In the genomic region with DNA sequence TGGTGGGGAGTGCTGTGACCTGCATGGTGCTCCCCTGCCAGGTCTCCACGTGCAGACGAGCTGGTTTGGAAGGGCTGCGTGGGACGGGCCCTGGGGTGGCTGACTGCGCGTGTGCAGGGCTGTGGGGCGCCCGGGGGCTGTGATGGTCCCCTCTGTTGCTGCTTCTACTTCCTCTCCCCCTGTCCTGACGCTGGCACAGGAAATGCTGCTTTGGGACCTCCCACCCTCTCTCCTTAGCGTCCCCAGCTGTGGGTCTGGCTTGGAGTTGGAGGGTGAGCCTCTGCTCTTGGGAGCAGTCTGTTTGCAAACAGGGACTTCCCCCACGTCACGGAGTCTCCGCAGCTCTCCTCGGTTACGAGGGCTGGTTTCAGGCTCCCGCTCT, we compare ENCODE assay signal across 23 cellular contexts. TPM values are rescaled to one million over a fixed set of nuclear protein-coding genes. Genes with fewer than 3 reads are reported as not detected.
DNase-seq lines count a peak whose midpoint lies in the region; ATAC-seq and TF ChIP-seq lines count a peak whose summit lies in the region.
"Had no signal": no experiment of that assay in that cellular context is flagged by ENCODE, and none has a peak within 500 bp of the region (broad histone marks: within the 10 kb centered on the region; RNA-seq: fewer than 3 reads in every experiment).

No MANE protein-coding gene starts in this region.

- DNase-seq in Right ventricle myocardium inferior (ENCODE audit: missing footprints), result no peak
- no peak for DNase-seq in right atrium auricular region (ENCODE audit: low spot score)
- DNase-seq in WERI-Rb-1, result no peak
- DNase-seq in left ventricle myocardium superior, result no peak
- no peak for DNase-seq in GF-D8 (lab: John Stamatoyannopoulos, UW)
- DNase-seq in neural progenitor cell (ENCODE audit: low spot score), result no peak
- DNase-seq: activated CD4-positive, alpha-beta T cell treated with anti-CD3 and anti-CD28 coated beads, Interleukin-2, amount 10 ng/mL, durations not matched to agents 24 days and 14 days; activated CD8-positive, alpha-beta memory T cell treated with anti-CD3 and anti-CD28 coated beads, Interleukin-2, amount 50 U/mL, for 4 hours; Caco-2; midbrain; NCI-H2081 treated with DMSO at 0.1 percent for 48 hours; NCI-H446; spleen; stimulated activated CD4-positive, alpha-beta T cell treated with anti-CD3 and anti-CD28 coated beads, Interleukin-4, amount 100 ng/mL, for 24 hours; upper lobe of right lung had no signal

- TF ChIP-seq CTCF in right atrium auricular region (IDR thresholded peaks at IDR 0.05) (no peak), WERI-Rb-1 (IDR thresholded peaks at IDR 0.05; ENCODE audit: low read depth, low read length) (no peak), neural progenitor cell (IDR thresholded peaks at IDR 0.05) (no peak)

- H3K4me2 ChIP-seq in neural progenitor cell, result no peak overlapping the region

- no peaks in the 10 kb centered on the region for H3K9me3 Mint-ChIP-seq in neural progenitor cell
- H3K9me3 Mint-ChIP-seq: activated CD4-positive, alpha-beta T cell treated with anti-CD3 and anti-CD28 coated beads, Interleukin-2, amount 10 ng/mL, durations not matched to agents 24 days and 14 days; activated T-helper 2 cell treated with anti-CD3 and anti-CD28 coated beads, Interferon-gamma antibody, Interleukin-2, Interleukin-4, amounts not matched to agents 10 μg/mL and 5 μg/mL and 100 μg/mL, durations not matched to agents 14 hours and 24 hours and 36 hours; stimulated activated naive CD8-positive, alpha-beta T cell treated with anti-CD3 and anti-CD28 coated beads, Interleukin-15, Interleukin-2, amounts not matched to agents 100 ng/mL and 50 ng/mL, for 24 hours; T-helper 1 cell treated with Interleukin-12 subunit alpha and Interleukin-12 subunit beta and Interleukin-4 antibody, amounts not matched to agents 30 μg/mL and 1 μg/mL, for 36 hours had no signal

- H2AFZ ChIP-seq in neural progenitor cell (replicated peaks), result no peak overlapping the region

- peaks cover 33% of the 10 kb centered on the region for H3K36me3 ChIP-seq in right atrium auricular region
- peaks cover 74% of the 10 kb centered on the region for H3K36me3 ChIP-seq in WERI-Rb-1
- peaks cover 14 to 26% of the 10 kb centered on the region in 2 donors for H3K36me3 ChIP-seq in stomach smooth muscle (ENCODE audit: control insufficient read depth in 2 of 2, insufficient read depth in 2 of 2, low read length in 2 of 2)
- no peaks in the 10 kb centered on the region for H3K36me3 ChIP-seq in neural progenitor cell

- no peak overlapping the region for H3K9ac ChIP-seq in stomach smooth muscle (ENCODE audit: low read length in 2 of 2)
- no peak overlapping the region for H3K9ac ChIP-seq in neural progenitor cell

- H3K9me3 ChIP-seq in right atrium auricular region (no peaks in the 10 kb centered on the region), WERI-Rb-1 (ENCODE audit: severe bottlenecking) (no peaks in the 10 kb centered on the region), stomach smooth muscle (ENCODE audit: control insufficient read depth in 2 of 2, low read length in 2 of 2) (no peaks in the 10 kb centered on the region), neural progenitor cell (ENCODE audit: low read depth) (no peaks in the 10 kb centered on the region)
- H3K9me3 ChIP-seq: Caco-2, colonic mucosa, SJSA1, spleen, upper lobe of right lung had no signal

- H3K79me2 ChIP-seq in neural progenitor cell (ENCODE audit: low read depth), result no peaks in the 10 kb centered on the region

- no peak overlapping the region for H3K4me3 Mint-ChIP-seq in neural progenitor cell
- H3K4me3 Mint-ChIP-seq: activated CD4-positive, alpha-beta T cell treated with anti-CD3 and anti-CD28 coated beads, Interleukin-2, amount 10 ng/mL, durations not matched to agents 24 days and 14 days; B cell; stimulated activated naive CD8-positive, alpha-beta T cell treated with anti-CD3 and anti-CD28 coated beads, Interleukin-15, Interleukin-2, amounts not matched to agents 100 ng/mL and 50 ng/mL, for 24 hours; T-helper 1 cell treated with Interleukin-12 subunit alpha and Interleukin-12 subunit beta and Interleukin-4 antibody, amounts not matched to agents 30 μg/mL and 1 μg/mL, for 36 hours had no signal

- no peaks in the 10 kb centered on the region for H3K36me3 Mint-ChIP-seq in neural progenitor cell

- H3K4me1 ChIP-seq in right atrium auricular region (peaks cover 0 to 21% of the 10 kb centered on the region in 2 donors), stomach smooth muscle (ENCODE audit: control insufficient read depth, insufficient read depth, low read length) (peaks cover 34% of the 10 kb centered on the region), neural progenitor cell (no peaks in the 10 kb centered on the region)
- H3K4me1 ChIP-seq: Caco-2, colonic mucosa, SJSA1 had no signal

- H4K20me1 ChIP-seq in neural progenitor cell (ENCODE audit: low read depth), result peaks cover 9% of the 10 kb centered on the region

- no peaks in the 10 kb centered on the region for H3F3A ChIP-seq in neural progenitor cell (ENCODE audit: low read depth)

- no peak overlapping the region for H3K27ac Mint-ChIP-seq in neural progenitor cell
- H3K27ac Mint-ChIP-seq: activated CD4-positive, alpha-beta T cell treated with anti-CD3 and anti-CD28 coated beads, Interleukin-2, amount 10 ng/mL, durations not matched to agents 24 days and 14 days; activated T-helper 2 cell treated with anti-CD3 and anti-CD28 coated beads, Interferon-gamma antibody, Interleukin-2, Interleukin-4, amounts not matched to agents 10 μg/mL and 5 μg/mL and 100 μg/mL, durations not matched to agents 14 hours and 24 hours and 36 hours; B cell; stimulated activated naive CD8-positive, alpha-beta T cell treated with anti-CD3 and anti-CD28 coated beads, Interleukin-15, Interleukin-2, amounts not matched to agents 100 ng/mL and 50 ng/mL, for 24 hours; T-helper 1 cell treated with Interleukin-12 subunit alpha and Interleukin-12 subunit beta and Interleukin-4 antibody, amounts not matched to agents 30 μg/mL and 1 μg/mL, for 36 hours had no signal

- ATAC-seq in Right ventricle myocardium inferior, result peak; percentile 22
- ATAC-seq in left ventricle myocardium superior, result peak; percentile 9
- no peak for ATAC-seq in HG02885 (IDR thresholded peaks at IDR 0.05; ENCODE audit: poor library complexity, unreplicated experiment)

- H3K27me3 Mint-ChIP-seq in neural progenitor cell (ENCODE audit: insufficient read depth, low read depth), result peaks cover 5% of the 10 kb centered on the region
- H3K27me3 Mint-ChIP-seq: activated CD4-positive, alpha-beta T cell treated with anti-CD3 and anti-CD28 coated beads, Interleukin-2, amount 10 ng/mL, durations not matched to agents 24 days and 14 days; B cell; stimulated activated naive CD8-positive, alpha-beta T cell treated with anti-CD3 and anti-CD28 coated beads, Interleukin-15, Interleukin-2, amounts not matched to agents 100 ng/mL and 50 ng/mL, for 24 hours had no signal

- H3K4me3 ChIP-seq in right atrium auricular region (no peak overlapping the region), WERI-Rb-1 (ENCODE audit: low read depth, low read length) (no peak overlapping the region), stomach smooth muscle (ENCODE audit: low read length in 2 of 2) (no peak overlapping the region), neural progenitor cell (no peak overlapping the region)
- H3K4me3 ChIP-seq: colonic mucosa, SJSA1, spleen, upper lobe of right lung had no signal

- H3K27ac ChIP-seq in right atrium auricular region (no peak overlapping the region), WERI-Rb-1 (peak overlapping the region; percentile 29; the same call in 1 of the 2 replicates), stomach smooth muscle (ENCODE audit: low read length) (peak overlapping the region; percentile 41), neural progenitor cell (no peak overlapping the region)
- H3K27ac ChIP-seq: SJSA1, upper lobe of right lung had no signal

- intact Hi-C loops in Right ventricle myocardium inferior (cut with DNase I) (no loop called here), left ventricle myocardium superior (cut with micrococcal nuclease) (no loop called here)

- no peaks in the 10 kb centered on the region for H3K27me3 ChIP-seq in right atrium auricular region
- no peaks in the 10 kb centered on the region for H3K27me3 ChIP-seq in WERI-Rb-1 (ENCODE audit: insufficient read depth, low read depth, severe bottlenecking)
- H3K27me3 ChIP-seq in stomach smooth muscle (ENCODE audit: control insufficient read depth in 1 of 2, insufficient read depth in 2 of 2, low read length in 2 of 2), result no peaks in the 10 kb centered on the region
- no peaks in the 10 kb centered on the region for H3K27me3 ChIP-seq in neural progenitor cell
- H3K27me3 ChIP-seq: colonic mucosa, SJSA1, spleen, upper lobe of right lung had no signal

- peaks cover 4% of the 10 kb centered on the region for H3K4me1 Mint-ChIP-seq in neural progenitor cell
- H3K4me1 Mint-ChIP-seq: activated CD4-positive, alpha-beta T cell treated with anti-CD3 and anti-CD28 coated beads, Interleukin-2, amount 10 ng/mL, durations not matched to agents 24 days and 14 days had no signal

RNA-seq across cellular contexts. Expression of a gene that starts 35.2 kb away (rescaled TPM):
- total RNA-seq in Right ventricle myocardium inferior (62.8 TPM), right atrium auricular region (10 to 100 TPM; 42.4 to 43.2 TPM), left ventricle myocardium superior (83.0 TPM), neural progenitor cell (ENCODE audit: low replicate concordance) (55.1 and 63.4 TPM in 2 replicates)

RNA-seq across cellular contexts. Expression of a gene that starts 35.3 kb away (rescaled TPM):
- total RNA-seq in Right ventricle myocardium inferior, result 23.3 TPM
- total RNA-seq in right atrium auricular region, result 10 to 100 TPM; 10.3 to 17.7 TPM
- 22.7 TPM for total RNA-seq in left ventricle myocardium superior
- total RNA-seq in neural progenitor cell (ENCODE audit: low replicate concordance), result 26.3 and 43.6 TPM in 2 replicates

RNA-seq across cellular contexts. Expression of a gene that starts 52.7 kb away (rescaled TPM):
- total RNA-seq in Right ventricle myocardium inferior (85.8 TPM), right atrium auricular region (100 to 1,000 TPM; 218 to 276 TPM), left ventricle myocardium superior (92.9 TPM), neural progenitor cell (ENCODE audit: low replicate concordance) (16.9 and 73.4 TPM in 2 replicates)

RNA-seq across cellular contexts. Expression of a gene that starts 56.3 kb away (rescaled TPM):
- total RNA-seq in Right ventricle myocardium inferior (292 TPM), right atrium auricular region (100 to 1,000 TPM; 187 to 213 TPM), left ventricle myocardium superior (235 TPM), neural progenitor cell (ENCODE audit: low replicate concordance) (3.0 and 9.1 TPM in 2 replicates)

Comparison
In these comparisons a context has a peak if more than half of its experiments do, and no peak if none do; other contexts are left out.
1. H3K27ac ChIP-seq: peak in WERI-Rb-1 (single experiment) and stomach smooth muscle (single experiment); none in right atrium auricular region (0 of 2) and neural progenitor cell (single experiment).